In the genomic region with DNA sequence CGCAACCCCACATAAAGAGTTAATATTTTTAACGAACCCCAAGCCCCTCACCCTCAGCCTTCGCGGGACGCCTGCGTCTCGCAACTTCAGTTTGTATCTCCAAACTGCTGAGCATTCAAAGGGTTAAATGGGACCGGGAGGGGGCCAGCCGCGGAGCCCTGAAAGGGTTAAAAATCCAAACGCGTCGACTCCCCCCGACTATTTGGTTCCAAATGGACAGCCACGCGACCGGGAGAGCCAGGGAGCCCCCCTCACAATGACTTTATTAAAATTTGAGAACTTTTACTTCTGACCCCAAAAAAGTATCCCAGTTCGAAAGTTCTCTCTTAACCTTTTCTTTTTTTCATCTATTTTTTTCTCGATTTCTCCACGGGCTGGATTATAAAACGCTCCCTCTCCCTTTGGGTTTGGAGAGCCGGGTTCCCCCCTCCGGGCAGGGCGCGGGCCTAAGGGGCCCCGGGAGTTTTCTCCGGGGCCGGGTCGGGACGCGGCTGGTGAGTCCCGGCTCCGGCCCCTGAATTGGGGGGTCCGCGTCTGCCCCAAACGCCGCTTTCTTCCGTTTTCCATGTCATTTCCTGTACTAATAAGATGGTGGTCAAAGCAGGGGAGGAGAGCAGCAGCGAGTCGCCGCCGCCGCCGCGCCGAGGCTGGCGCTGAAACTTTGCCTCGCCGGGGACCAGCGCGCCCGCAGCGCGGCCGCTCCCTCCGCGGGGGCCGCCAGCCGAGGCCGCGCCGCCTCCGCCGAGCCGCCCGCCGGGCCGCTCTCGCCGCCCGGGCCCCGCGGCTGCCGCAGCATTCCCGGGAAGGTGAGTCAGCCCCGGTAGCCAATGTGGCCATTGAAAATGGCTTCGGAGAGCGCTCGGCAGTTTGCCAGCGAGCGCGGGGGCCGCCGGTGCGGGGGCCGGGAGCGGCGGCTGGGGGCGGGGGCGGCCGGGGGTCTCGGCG, we compare ENCODE assay signal across 8 cellular contexts. TPM values are rescaled to one million over a fixed set of nuclear protein-coding genes. Genes with fewer than 3 reads are reported as not detected.
DNase-seq lines count a peak whose midpoint lies in the region; ATAC-seq and TF ChIP-seq lines count a peak whose summit lies in the region.

A gene (plus strand): TSS at position 568 of the 945 bp plus-strand sequence. CDS start 35,128 bp downstream, outside the sequence.

- peaks cover 23% of the 10 kb centered on the region for H3K4me1 ChIP-seq in BLaER1
- H3K4me1 ChIP-seq in testis, result peaks cover 10% of the 10 kb centered on the region

- H3K36me3 Mint-ChIP-seq in activated T-helper 1 cell treated with anti-CD3 and anti-CD28 coated beads, Interleukin-12 subunit alpha, Interleukin-12 subunit beta, Interleukin-2, Interleukin-4 antibody, amounts not matched to agents 30 ng/mL and 10 ng/mL and 1 ng/mL, durations not matched to agents 14 hours and 24 hours and 36 hours (ENCODE audit: low read depth), result no peaks in the 10 kb centered on the region
- peaks cover 10% of the 10 kb centered on the region for H3K36me3 Mint-ChIP-seq in nephron progenitor cell (ENCODE audit: low read depth)

- ATAC-seq in GM18873 (IDR thresholded peaks at IDR 0.05; ENCODE audit: low FRiP score, unreplicated experiment), result peak; percentile 15
- ATAC-seq in HG03108 (IDR thresholded peaks at IDR 0.05; ENCODE audit: unreplicated experiment), result peak; percentile 20

- H3K27me3 ChIP-seq in BLaER1 (no peaks in the 10 kb centered on the region), testis (no peaks in the 10 kb centered on the region)

- H3K4me3 ChIP-seq in BLaER1, result peak within 1 kb of the TSS; percentile 85
- H3K4me3 ChIP-seq in fibroblast of villous mesenchyme (ENCODE audit: low read depth, low read length), result peak within 1 kb of the TSS; percentile 76
- peak within 1 kb of the TSS; percentile 71 to 80 for H3K4me3 ChIP-seq in testis

- H3K36me3 ChIP-seq in BLaER1 (no peaks in the 10 kb centered on the region; the same call in 1 of the 2 replicates), testis (ENCODE audit: low read depth, missing control alignments) (no peaks in the 10 kb centered on the region)

- peak within 1 kb of the TSS; percentile 96 for H3K27ac ChIP-seq in BLaER1
- peak within 1 kb of the TSS; percentile 93 to 96 for H3K27ac ChIP-seq in testis

- H3K9me3 ChIP-seq in BLaER1 (no peaks in the 10 kb centered on the region), testis (no peaks in the 10 kb centered on the region)

- peak within 1 kb of the TSS; percentile 97 for H3K4me2 ChIP-seq in BLaER1

- WGBS in testis, 2 donors, result 1% methylated on average over 38 to 88 of the region's 93 CpGs

- H3K27me3 Mint-ChIP-seq in activated T-helper 1 cell treated with anti-CD3 and anti-CD28 coated beads, Interleukin-12 subunit alpha, Interleukin-12 subunit beta, Interleukin-2, Interleukin-4 antibody, amounts not matched to agents 30 ng/mL and 10 ng/mL and 1 ng/mL, durations not matched to agents 14 hours and 24 hours and 36 hours (ENCODE audit: insufficient read depth), result peaks cover 38% of the 10 kb centered on the region
- peaks cover 48% of the 10 kb centered on the region for H3K27me3 Mint-ChIP-seq in nephron progenitor cell (ENCODE audit: low read depth, poor library complexity)

- peak within 1 kb of the TSS; percentile 83 for H3K27ac Mint-ChIP-seq in activated T-helper 1 cell treated with anti-CD3 and anti-CD28 coated beads, Interleukin-12 subunit alpha, Interleukin-12 subunit beta, Interleukin-2, Interleukin-4 antibody, amounts not matched to agents 30 ng/mL and 10 ng/mL and 1 ng/mL, durations not matched to agents 14 hours and 24 hours and 36 hours
- H3K27ac Mint-ChIP-seq in nephron progenitor cell, result peak within 1 kb of the TSS; percentile 87

- H3K4me1 Mint-ChIP-seq in activated T-helper 1 cell treated with anti-CD3 and anti-CD28 coated beads, Interleukin-12 subunit alpha, Interleukin-12 subunit beta, Interleukin-2, Interleukin-4 antibody, amounts not matched to agents 30 ng/mL and 10 ng/mL and 1 ng/mL, durations not matched to agents 14 hours and 24 hours and 36 hours (ENCODE audit: low read depth), result peaks cover 21% of the 10 kb centered on the region
- H3K4me1 Mint-ChIP-seq in nephron progenitor cell, result peaks cover 40% of the 10 kb centered on the region

- TF ChIP-seq POLR2A in testis (IDR thresholded peaks at IDR 0.05), result no peak

- DNase-seq in NOMO-1 treated with DMSO at 0.1 percent for 48 hours (lab: John Stamatoyannopoulos, UW; ENCODE audit: unreplicated experiment) (peak; percentile 61), fibroblast of villous mesenchyme (ENCODE audit: low read depth) (peak; percentile 74), nephron progenitor cell (peak; percentile 66), testis (peak; percentile 46)
- peak; percentile 22 for DNase-seq in activated T-helper 1 cell treated with anti-CD3 and anti-CD28 coated beads, Interleukin-12 subunit alpha, Interleukin-12 subunit beta, Interleukin-2, Interleukin-4 antibody, amounts not matched to agents 30 ng/mL and 10 ng/mL and 1 ng/mL, durations not matched to agents 14 hours and 24 hours and 36 hours (ENCODE audit: low spot score)

- H3K9me3 Mint-ChIP-seq in activated T-helper 1 cell treated with anti-CD3 and anti-CD28 coated beads, Interleukin-12 subunit alpha, Interleukin-12 subunit beta, Interleukin-2, Interleukin-4 antibody, amounts not matched to agents 30 ng/mL and 10 ng/mL and 1 ng/mL, durations not matched to agents 14 hours and 24 hours and 36 hours, result peaks cover 12% of the 10 kb centered on the region
- H3K9me3 Mint-ChIP-seq in nephron progenitor cell, result peaks cover 4% of the 10 kb centered on the region

- intact Hi-C loops in activated T-helper 1 cell treated with anti-CD3 and anti-CD28 coated beads, Interleukin-12 subunit alpha, Interleukin-12 subunit beta, Interleukin-2, Interleukin-4 antibody, amounts not matched to agents 30 ng/mL and 10 ng/mL and 1 ng/mL, durations not matched to agents 14 hours and 24 hours and 36 hours (cut with micrococcal nuclease), result loop anchor here (1.0 to 10.0 kb wide), 5 partner anchors 209 to 1466 kb away; a partner anchor contains a TSS
- intact Hi-C loops in testis (cut with DNase I; ENCODE audit: low total_unique reads), result loop anchor here (10.0 kb wide), 1 partner anchor 68 kb away; no protein-coding TSS in a partner anchor

- peak within 1 kb of the TSS; percentile 81 for H3K4me3 Mint-ChIP-seq in activated T-helper 1 cell treated with anti-CD3 and anti-CD28 coated beads, Interleukin-12 subunit alpha, Interleukin-12 subunit beta, Interleukin-2, Interleukin-4 antibody, amounts not matched to agents 30 ng/mL and 10 ng/mL and 1 ng/mL, durations not matched to agents 14 hours and 24 hours and 36 hours
- peak within 1 kb of the TSS; percentile 91 for H3K4me3 Mint-ChIP-seq in nephron progenitor cell

- TF ChIP-seq CTCF in fibroblast of villous mesenchyme (IDR thresholded peaks at IDR 0.05; ENCODE audit: insufficient read depth, low read depth, low read length) (no peak), nephron progenitor cell (IDR thresholded peaks at IDR 0.05) (no peak), testis (IDR thresholded peaks at IDR 0.05) (no peak)

- H3K9ac ChIP-seq in BLaER1, result peak within 1 kb of the TSS; percentile 93

- no peaks in the 10 kb centered on the region; the same call in 1 of the 2 replicates for H4K20me1 ChIP-seq in BLaER1

RNA-seq across cellular contexts. Expression of the gene that starts here (rescaled TPM):
- total RNA-seq in activated T-helper 1 cell treated with anti-CD3 and anti-CD28 coated beads, Interleukin-12 subunit alpha, Interleukin-12 subunit beta, Interleukin-2, Interleukin-4 antibody, amounts not matched to agents 30 ng/mL and 10 ng/mL and 1 ng/mL, durations not matched to agents 14 hours and 24 hours and 36 hours, result 1.3 and 2.2 TPM in 2 replicates
- 4.2 and 6.5 TPM in 2 replicates for total RNA-seq in fibroblast of villous mesenchyme
- 10 to 100 TPM; 13.6 to 15.9 TPM for total RNA-seq in testis
- polyA plus RNA-seq in testis (ENCODE audit: insufficient read depth, low read depth, low replicate concordance), result 6.4 TPM

Comparison
In these comparisons a context has a peak if more than half of its experiments do, and no peak if none do; other contexts are left out.
1. Peak in every context shown above with its lines: DNase-seq, ATAC-seq, H3K4me3 ChIP-seq and H3K27ac ChIP-seq.
2. DNase-seq: peak in every context shown above with its lines; median percentile 74 in fibroblast of villous mesenchyme; 66 in nephron progenitor cell; 61 in NOMO-1 treated with DMSO at 0.1 percent for 48 hours; 46 in testis; 22 in activated T-helper 1 cell treated with anti-CD3 and anti-CD28 coated beads, Interleukin-12 subunit alpha, Interleukin-12 subunit beta, Interleukin-2, Interleukin-4 antibody, amounts not matched to agents 30 ng/mL and 10 ng/mL and 1 ng/mL, durations not matched to agents 14 hours and 24 hours and 36 hours.